ENCODE assay signal across 8 cellular contexts in the genomic region with DNA sequence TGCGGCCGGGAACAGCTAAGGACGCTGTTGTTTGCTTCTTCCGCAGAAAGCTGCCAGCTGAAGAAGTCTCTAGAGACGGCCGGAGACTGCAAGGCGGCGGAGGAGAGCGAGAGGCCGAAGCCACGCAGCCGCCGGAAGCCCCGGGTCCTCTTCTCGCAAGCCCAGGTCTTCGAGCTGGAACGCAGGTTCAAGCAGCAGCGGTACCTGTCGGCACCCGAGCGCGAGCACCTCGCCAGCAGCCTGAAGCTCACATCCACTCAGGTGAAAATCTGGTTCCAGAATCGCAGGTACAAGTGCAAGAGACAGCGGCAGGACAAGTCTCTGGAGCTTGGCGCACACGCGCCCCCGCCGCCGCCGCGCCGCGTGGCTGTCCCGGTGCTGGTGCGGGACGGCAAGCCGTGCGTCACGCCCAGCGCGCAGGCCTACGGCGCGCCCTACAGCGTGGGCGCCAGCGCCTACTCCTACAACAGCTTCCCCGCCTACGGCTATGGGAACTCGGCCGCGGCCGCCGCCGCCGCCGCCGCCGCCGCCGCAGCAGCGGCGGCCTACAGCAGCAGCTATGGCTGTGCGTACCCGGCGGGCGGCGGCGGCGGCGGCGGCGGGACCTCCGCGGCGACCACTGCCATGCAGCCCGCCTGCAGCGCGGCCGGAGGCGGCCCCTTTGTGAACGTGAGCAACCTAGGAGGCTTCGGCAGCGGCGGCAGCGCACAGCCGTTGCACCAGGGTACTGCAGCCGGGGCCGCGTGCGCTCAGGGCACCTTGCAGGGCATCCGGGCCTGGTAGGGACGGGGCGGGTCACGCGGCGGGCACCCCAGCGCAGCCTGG. TPM values are rescaled to one million over a fixed set of nuclear protein-coding genes. Genes with fewer than 3 reads are reported as not detected.
A peak's percentile ranks its signal among the peaks of the same experiment; 100 is the strongest.
DNase-seq lines count a peak whose midpoint lies in the region; ATAC-seq, FAIRE-seq and TF ChIP-seq lines count a peak whose summit lies in the region.

No MANE protein-coding gene starts in this region.

- POLR2A ChIA-PET in naive thymus-derived CD8-positive, alpha-beta T cell (lab: Charles Lee) = interaction anchor here (0.7 kb wide), 1 partner anchor 21 kb away, joined by 4 read pairs; no protein-coding TSS in a partner anchor

- TF ChIP-seq CTCF in BE2C (IDR thresholded peaks at IDR 0.05; ENCODE audit: low read depth, low read length) (no peak), chondrocyte (IDR thresholded peaks at IDR 0.05) (no peak)

- no peak overlapping the region for H3K4me3 ChIP-seq in BE2C (ENCODE audit: low read depth, low read length)
- H3K4me3 ChIP-seq in HUES64 (ENCODE audit: low read length) = 0 out of 2 replicates have a peak overlapping the region, but pooled peaks have one; percentile 8

- no peak overlapping the region for H3K9ac ChIP-seq in HUES64 (ENCODE audit: low read depth, low read length)

- no peaks in the 10 kb centered on the region for H3K4me1 ChIP-seq in BE2C
- H3K4me1 ChIP-seq in HUES64 (ENCODE audit: insufficient read depth, low read length) = peaks cover 23% of the 10 kb centered on the region

- FAIRE-seq in GM19239 (lab: Jason Lieb, UNC) = no peak

- H3K4me3 Mint-ChIP-seq in chondrocyte (ENCODE audit: unreplicated experiment) = peak overlapping the region; percentile 57
- H3K4me3 Mint-ChIP-seq in naive thymus-derived CD8-positive, alpha-beta T cell = peak overlapping the region in 8 of 10 donors; percentile 35 to 63 (median 52)

- peaks cover 87% of the 10 kb centered on the region for H3K27me3 Mint-ChIP-seq in chondrocyte (ENCODE audit: low read depth)
- peaks cover 56 to 94% (median 70%) of the 10 kb centered on the region in 5 donors for H3K27me3 Mint-ChIP-seq in naive thymus-derived CD8-positive, alpha-beta T cell

- no peak overlapping the region for H3K27ac ChIP-seq in HUES64 (ENCODE audit: low read depth, low read length)

- ATAC-seq in naive thymus-derived CD8-positive, alpha-beta T cell = peak in 1 of 2 donors; percentile 55
- no peak for ATAC-seq in GM18867 (IDR thresholded peaks at IDR 0.05; ENCODE audit: unreplicated experiment)
- no peak for ATAC-seq in HG02623 (IDR thresholded peaks at IDR 0.05; ENCODE audit: unreplicated experiment)

- H3K36me3 Mint-ChIP-seq in chondrocyte (ENCODE audit: low read depth) = peaks cover 7% of the 10 kb centered on the region
- H3K36me3 Mint-ChIP-seq in naive thymus-derived CD8-positive, alpha-beta T cell = peaks cover 0 to 11% (median 3%) of the 10 kb centered on the region in 3 donors

- 1% methylated on average over 100 of the region's 100 CpGs for WGBS in HUES64

- no peaks in the 10 kb centered on the region for H3K36me3 ChIP-seq in BE2C
- H3K36me3 ChIP-seq in HUES64 (ENCODE audit: insufficient read depth, low read length) = no peaks in the 10 kb centered on the region

- H3K4me1 Mint-ChIP-seq in chondrocyte (ENCODE audit: low read depth) = peaks cover 30% of the 10 kb centered on the region
- H3K4me1 Mint-ChIP-seq in naive thymus-derived CD8-positive, alpha-beta T cell = peaks cover 14 to 62% (median 57%) of the 10 kb centered on the region in 4 donors

- H3K27me3 ChIP-seq in BE2C (peaks cover 98% of the 10 kb centered on the region), HUES64 (ENCODE audit: insufficient read depth, low read length) (peaks cover 100% of the 10 kb centered on the region)

- DNase-seq in BE2C = peak; percentile 36
- DNase-seq in chondrocyte (ENCODE audit: low spot score) = no peak
- no peak for DNase-seq in naive thymus-derived CD8-positive, alpha-beta T cell
- DNase-seq in GM19239 (ENCODE audit: insufficient read length, low spot score) = no peak
- no peak for DNase-seq in central memory CD4-positive, alpha-beta T cell

- H3K9me3 Mint-ChIP-seq in chondrocyte (ENCODE audit: low read depth) = peaks cover 6% of the 10 kb centered on the region
- peaks cover 0 to 7% (median 0%) of the 10 kb centered on the region in 9 donors for H3K9me3 Mint-ChIP-seq in naive thymus-derived CD8-positive, alpha-beta T cell

- H3K27ac Mint-ChIP-seq in chondrocyte (ENCODE audit: unreplicated experiment) = no peak overlapping the region
- H3K27ac Mint-ChIP-seq in naive thymus-derived CD8-positive, alpha-beta T cell = no peak overlapping the region

- H3K9me3 ChIP-seq in BE2C (no peaks in the 10 kb centered on the region), HUES64 (ENCODE audit: insufficient read depth, low read depth, low read length) (no peaks in the 10 kb centered on the region)

RNA-seq across cellular contexts. Expression of a gene that starts 2.4 kb away (rescaled TPM):
- polyA plus RNA-seq in BE2C (2012; ENCODE audit: insufficient read depth, insufficient read length, low read depth) = not detected
- not detected for polyA plus RNA-seq in HUES64 (2013, experiment 1 of 2)
- polyA plus RNA-seq in HUES64 (2013, experiment 2 of 2) = not detected
- not detected in 3 replicates for total RNA-seq in chondrocyte
- not detected for total RNA-seq in naive thymus-derived CD8-positive, alpha-beta T cell
- not detected for polyA plus RNA-seq in naive thymus-derived CD8-positive, alpha-beta T cell
